ENCODE assay signal across 17 cellular contexts in genomic region chr11:131884461-131885073, GRCh38.
A peak's percentile ranks its signal among the peaks of the same experiment; 100 is the strongest.
DNase-seq lines count a peak whose midpoint lies in the region; ATAC-seq, FAIRE-seq and TF ChIP-seq lines count a peak whose summit lies in the region.
"Had no signal": no experiment of that assay in that cellular context is flagged by ENCODE, and none has a peak within 500 bp of the region (broad histone marks: within the 10 kb centered on the region; RNA-seq: fewer than 3 reads in every experiment).

No MANE protein-coding gene starts in this region.

- H3K9me3 ChIP-seq in Peyer's patch: no peaks in the 10 kb centered on the region
- H3K9me3 ChIP-seq: Caco-2 had no signal

- no peak for TF ChIP-seq POLR2A in Peyer's patch (IDR thresholded peaks at IDR 0.05)

- ATAC-seq in HG02840 (IDR thresholded peaks at IDR 0.05; ENCODE audit: low FRiP score, unreplicated experiment): peak; percentile 59

- FAIRE-seq in GM19239 (lab: Jason Lieb, UNC): peak; percentile 82
- FAIRE-seq: H1, HTR-8/SVneo had no signal

- peaks cover 0 to 5% (median 0%) of the 10 kb centered on the region in 4 donors for H3K4me1 ChIP-seq in Peyer's patch
- H3K4me1 ChIP-seq: Caco-2 had no signal

- no peaks in the 10 kb centered on the region for H3K36me3 ChIP-seq in Peyer's patch
- H3K36me3 ChIP-seq: cardiac muscle cell had no signal

- H3K27me3 ChIP-seq in Peyer's patch: no peaks in the 10 kb centered on the region
- H3K27me3 ChIP-seq: cardiac muscle cell had no signal

- DNase-seq in GM19239 (ENCODE audit: insufficient read length, low spot score) (no peak), LHCN-M2 (ENCODE audit: low read depth) (peak; percentile 24), renal cortical epithelial cell (ENCODE audit: low read depth) (peak; percentile 82), Peyer's patch (no peak), COR-L47 (lab: John Stamatoyannopoulos, UW) (no peak)
- DNase-seq in activated naive CD4-positive, alpha-beta T cell treated with anti-CD3 and anti-CD28 coated beads, Interleukin-2, amount 50 U/mL, for 16 hours: no peak
- DNase-seq: activated CD4-positive, alpha-beta T cell treated with anti-CD3 and anti-CD28 coated beads for 48 hours; activated effector memory CD4-positive, alpha-beta T cell treated with anti-CD3 and anti-CD28 coated beads, Interleukin-2, amount 50 U/mL, for 16 hours; Caco-2; NCI-H1417 treated with DMSO at 0.1 percent for 48 hours; NK-92 treated with Interleukin-12 subunit alpha and Interleukin-12 subunit beta, amount 100 ng/mL, for 24 hours; stimulated activated CD4-positive, alpha-beta T cell treated with anti-CD3 and anti-CD28 coated beads, Interleukin-4, amount 100 ng/mL, for 4 hours; SW 1271 had no signal

- no peak overlapping the region for H3K4me3 ChIP-seq in Peyer's patch
- H3K4me3 ChIP-seq: cardiac muscle cell had no signal

- TF ChIP-seq CTCF in Peyer's patch (IDR thresholded peaks at IDR 0.05): no peak

- no peak overlapping the region for H3K27ac ChIP-seq in Peyer's patch
- H3K27ac ChIP-seq: cardiac muscle cell had no signal

Comparison
In these comparisons a context has a peak if more than half of its experiments do, and no peak if none do; other contexts are left out.
1. DNase-seq: peak in LHCN-M2 (single experiment) and renal cortical epithelial cell (single experiment); none in GM19239 (single experiment), Peyer's patch (0 of 3), COR-L47 (single experiment) and activated naive CD4-positive, alpha-beta T cell treated with anti-CD3 and anti-CD28 coated beads, Interleukin-2, amount 50 U/mL, for 16 hours (single experiment).